In genomic region chr20:33951171-33951570, GRCh38 we compare ENCODE assay signal across 6 cellular contexts.
"Had no signal": no experiment of that assay in that cellular context is flagged by ENCODE, and none has a peak within 500 bp of the region (broad histone marks: within the 10 kb centered on the region; RNA-seq: fewer than 3 reads in every experiment).

No MANE protein-coding gene starts in this region.

- H3K4me1 ChIP-seq: HAP-1 had no signal

- H3K27ac ChIP-seq: GM23248 had no signal

- DNase-seq: GM23248, GOT3, H7, KG1 had no signal

- FAIRE-seq: HTR-8/SVneo had no signal

- H2AFZ ChIP-seq: GM23248 had no signal

- H3K9ac ChIP-seq: GM23248 had no signal

- H3K36me3 ChIP-seq: HAP-1 had no signal

- H3K4me3 ChIP-seq: GM23248, HAP-1 had no signal
